1 cellular context compared by ENCODE assay signal in the genomic region with DNA sequence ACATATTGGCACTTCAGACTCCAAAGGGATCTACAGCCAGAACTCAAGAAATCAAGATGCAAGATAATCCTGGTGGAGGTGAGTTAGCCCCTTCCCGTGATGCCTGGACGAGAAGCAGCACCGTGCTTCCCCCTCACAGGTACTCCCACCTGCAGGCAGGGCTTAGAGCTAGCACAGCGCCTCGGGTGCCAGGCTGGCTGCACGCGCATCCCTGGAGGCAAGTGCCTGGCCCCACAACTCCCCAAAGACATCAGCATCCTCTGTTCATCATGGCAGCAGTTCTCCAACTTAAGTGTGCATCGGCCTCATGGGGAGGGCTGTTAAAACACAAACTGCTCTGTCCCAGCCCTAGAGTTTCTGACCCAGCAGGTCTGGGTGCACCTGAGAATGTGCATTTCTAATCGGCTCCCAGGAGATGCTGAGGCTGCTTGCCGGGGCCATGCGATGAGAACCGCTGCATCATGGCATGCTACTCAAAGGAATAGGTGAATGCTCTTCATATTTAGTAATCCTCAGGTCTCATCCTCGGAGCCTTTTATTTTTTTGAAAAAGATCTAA.
TF ChIP-seq lines count a peak whose summit lies in the region.

No MANE protein-coding gene starts in this region.

TF ChIP-seq in IMR-90, 13 proteins besides CTCF, POLR2A, EP300 and RAD21:
- TF ChIP-seq, protein P1, sequence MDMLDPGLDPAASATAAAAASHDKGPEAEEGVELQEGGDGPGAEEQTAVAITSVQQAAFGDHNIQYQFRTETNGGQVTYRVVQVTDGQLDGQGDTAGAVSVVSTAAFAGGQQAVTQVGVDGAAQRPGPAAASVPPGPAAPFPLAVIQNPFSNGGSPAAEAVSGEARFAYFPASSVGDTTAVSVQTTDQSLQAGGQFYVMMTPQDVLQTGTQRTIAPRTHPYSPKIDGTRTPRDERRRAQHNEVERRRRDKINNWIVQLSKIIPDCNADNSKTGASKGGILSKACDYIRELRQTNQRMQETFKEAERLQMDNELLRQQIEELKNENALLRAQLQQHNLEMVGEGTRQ (IDR thresholded peaks at IDR 0.05; ENCODE audit: low read depth, low read length): no peak
- no peak for TF ChIP-seq MAZ (IDR thresholded peaks at IDR 0.05; ENCODE audit: borderline replicate concordance, low read depth, low read length)
- no peak for TF ChIP-seq FOS (IDR thresholded peaks at IDR 0.05; ENCODE audit: low read depth, low read length)
- TF ChIP-seq, protein P2, sequence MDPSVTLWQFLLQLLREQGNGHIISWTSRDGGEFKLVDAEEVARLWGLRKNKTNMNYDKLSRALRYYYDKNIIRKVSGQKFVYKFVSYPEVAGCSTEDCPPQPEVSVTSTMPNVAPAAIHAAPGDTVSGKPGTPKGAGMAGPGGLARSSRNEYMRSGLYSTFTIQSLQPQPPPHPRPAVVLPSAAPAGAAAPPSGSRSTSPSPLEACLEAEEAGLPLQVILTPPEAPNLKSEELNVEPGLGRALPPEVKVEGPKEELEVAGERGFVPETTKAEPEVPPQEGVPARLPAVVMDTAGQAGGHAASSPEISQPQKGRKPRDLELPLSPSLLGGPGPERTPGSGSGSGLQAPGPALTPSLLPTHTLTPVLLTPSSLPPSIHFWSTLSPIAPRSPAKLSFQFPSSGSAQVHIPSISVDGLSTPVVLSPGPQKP (IDR thresholded peaks at IDR 0.05; ENCODE audit: borderline replicate concordance, low read depth, low read length): no peak
- no peak for TF ChIP-seq SMC3 (IDR thresholded peaks at IDR 0.05; ENCODE audit: low read depth, low read length)
- TF ChIP-seq BHLHE40 (IDR thresholded peaks at IDR 0.05; ENCODE audit: low read depth, low read length): no peak
- no peak for TF ChIP-seq RFX5 (IDR thresholded peaks at IDR 0.05; ENCODE audit: low read depth, low read length)
- TF ChIP-seq MXI1 (IDR thresholded peaks at IDR 0.05; ENCODE audit: borderline replicate concordance, low read depth, low read length): no peak
- no peak for TF ChIP-seq MAFK (IDR thresholded peaks at IDR 0.05; ENCODE audit: low read depth, low read length)
- no peak for TF ChIP-seq NFE2L2 (IDR thresholded peaks at IDR 0.05; ENCODE audit: low read depth, low read length)
- no peak for TF ChIP-seq RCOR1 (IDR thresholded peaks at IDR 0.05; ENCODE audit: insufficient replicate concordance, low read length)
- no peak for TF ChIP-seq CEBPB (IDR thresholded peaks at IDR 0.05; ENCODE audit: low read depth, low read length)
- TF ChIP-seq CHD1 (IDR thresholded peaks at IDR 0.05; ENCODE audit: low read depth, low read length): no peak
